6 cellular contexts compared by ENCODE assay signal in genomic region chrX:153875391-153876111, GRCh38. TPM values are rescaled to one million over a fixed set of nuclear protein-coding genes. Genes with fewer than 3 reads are reported as not detected.
A peak's percentile ranks its signal among the peaks of the same experiment; 100 is the strongest.
DNase-seq lines count a peak whose midpoint lies in the region; ATAC-seq, FAIRE-seq and TF ChIP-seq lines count a peak whose summit lies in the region.

No MANE protein-coding gene starts in this region.

- H3K79me2 ChIP-seq in H1 (ENCODE audit: control insufficient read depth in 1 of 2, insufficient read depth in 2 of 2, low read length in 2 of 2) = no peaks in the 10 kb centered on the region

- TF ChIP-seq CTCF in GM12865 (IDR thresholded peaks at IDR 0.05; ENCODE audit: insufficient read depth, low read depth, low read length, missing control alignments) (no peak), H1 (IDR thresholded peaks at IDR 0.05; ENCODE audit: control extremely low read depth in 1 of 3, insufficient read depth in 1 of 3, low read depth in 1 of 3, low read length in 3 of 3) (no peak)

- H3K9me3 ChIP-seq in H1 (ENCODE audit: insufficient read depth in 2 of 2, low read depth in 1 of 2, low read length in 1 of 2) = no peaks in the 10 kb centered on the region

- no peaks in the 10 kb centered on the region; a peak in 1 of 7 replicates for H3K27me3 ChIP-seq in H1 (replicated peaks in 1 of 4; ENCODE audit: control insufficient read depth in 3 of 4, extremely low read depth in 1 of 4, insufficient read depth in 3 of 4, low read length in 3 of 4)

- intact Hi-C loops in sciatic nerve (cut with DNase I) = no loop called here

- no peak overlapping the region for H3K56ac ChIP-seq in H1 (replicated peaks; ENCODE audit: insufficient read length, low read depth, low read length)

- peak overlapping the region; percentile 46 to 65 for H3K4me2 ChIP-seq in H1 (ENCODE audit: insufficient read depth in 1 of 2, low read depth in 2 of 2, low read length in 2 of 2)

- no peaks in the 10 kb centered on the region for H3K36me3 ChIP-seq in H1 (ENCODE audit: control insufficient read depth in 2 of 4, insufficient read depth in 4 of 4, low read length in 3 of 4)

- H3K4me3 ChIP-seq in GM12865 (ENCODE audit: low read depth, low read length) (no peak overlapping the region), H1 (ENCODE audit: extremely low read depth in 1 of 4, insufficient read depth in 2 of 4, low read depth in 3 of 4, low read length in 4 of 4) (peak overlapping the region in 1 of 4 experiments; percentile 49; a peak in 2 of 8 replicates)

- H4K91ac ChIP-seq in H1 (replicated peaks; ENCODE audit: insufficient read length, low read length) = no peak overlapping the region

- H4K5ac ChIP-seq in H1 (ENCODE audit: insufficient read length, low read depth, low read length) = no peak overlapping the region

- no peak overlapping the region for H2BK20ac ChIP-seq in H1 (ENCODE audit: low read length)

- no peak overlapping the region for H3K9ac ChIP-seq in H1 (replicated peaks in 1 of 4; ENCODE audit: extremely low read depth in 1 of 4, low read depth in 3 of 4, low read length in 3 of 4)

- no peak for TF ChIP-seq EP300 in H1 (IDR thresholded peaks at IDR 0.05; ENCODE audit: borderline replicate concordance in 1 of 2, low read depth in 2 of 2, low read length in 2 of 2)

- peaks cover 4 to 43% (median 23%) of the 10 kb centered on the region in 4 experiments for H3K4me1 ChIP-seq in H1 (replicated peaks in 1 of 4; ENCODE audit: control insufficient read depth in 3 of 4, insufficient read depth in 4 of 4, low read length in 3 of 4)

- no peak overlapping the region for H2BK5ac ChIP-seq in H1 (ENCODE audit: low read depth, low read length)

- H2AK5ac ChIP-seq in H1 (ENCODE audit: low read depth, low read length) = no peak overlapping the region

- H3K79me1 ChIP-seq in H1 (ENCODE audit: low read depth, low read length) = no peaks in the 10 kb centered on the region

- TF ChIP-seq POLR2A in H1 (IDR thresholded peaks at IDR 0.05; ENCODE audit: control extremely low read depth in 1 of 2, low read depth in 2 of 2, low read length in 2 of 2) = no peak

- no peak overlapping the region for H4K8ac ChIP-seq in H1 (ENCODE audit: extremely low read depth, insufficient read depth, low read length)

- peak; percentile 68 for ATAC-seq in sciatic nerve

- peaks cover 2 to 12% of the 10 kb centered on the region in 2 experiments for H4K20me1 ChIP-seq in H1 (replicated peaks in 1 of 2; ENCODE audit: control insufficient read depth in 1 of 2, insufficient read depth in 2 of 2, low read length in 2 of 2)

- DNase-seq in GM12865 (ENCODE audit: low read depth) (peak; percentile 32), T-helper 22 cell (ENCODE audit: low read depth) (peak; percentile 30), H1 (ENCODE audit: low read depth in 1 of 2, low spot score in 2 of 2) (peak in 1 of 2 experiments; percentile 95), sciatic nerve (ENCODE audit: low spot score) (peak; percentile 78), KG1 (lab: John Stamatoyannopoulos, UW) (no peak), SHP77 treated with DMSO at 0.1 percent for 48 hours (lab: John Stamatoyannopoulos, UW) (no peak)

- POLR2A ChIA-PET in H1 (lab: Charles Lee; ENCODE audit: partially characterized antibody) = interaction anchor here (1.4 kb wide), 1 partner anchor 13 kb away, joined by 4 read pairs; no protein-coding TSS in a partner anchor

- TF ChIP-seq RAD21 in H1 (IDR thresholded peaks at IDR 0.05 in 1 of 2, conservative IDR thresholded peaks at IDR 0.05 in 1 of 2; ENCODE audit: low read depth in 2 of 2, low read length in 2 of 2) = no peak

- 4% methylated on average over 6 of the region's 42 CpGs; no CpG with 5 or more reads in 1 of the 2 experiments for WGBS in H1 (ENCODE audit: extremely low coverage in 1 of 2, insufficient coverage in 1 of 2, insufficient read length in 1 of 2, insufficient replicate concordance in 2 of 2, low coverage in 1 of 2, low lambda C conversion rate in 2 of 2, missing lambda C conversion rate in 1 of 2), 2 experiments

- no peak overlapping the region for H3K18ac ChIP-seq in H1 (ENCODE audit: extremely low read depth, low read length)

- H3K27ac ChIP-seq in H1 (ENCODE audit: low read depth, low read length) = no peak overlapping the region

- H2BK12ac ChIP-seq in H1 (ENCODE audit: low read depth, low read length) = no peak overlapping the region

- H3K23ac ChIP-seq in H1 (ENCODE audit: insufficient read length) = no peak overlapping the region

- H2BK15ac ChIP-seq in H1 (ENCODE audit: low read length) = no peak overlapping the region

- H2BK120ac ChIP-seq in H1 (replicated peaks; ENCODE audit: low read depth, low read length) = no peak overlapping the region

- H3K4ac ChIP-seq in H1 (replicated peaks; ENCODE audit: insufficient read length, low read depth, low read length) = no peak overlapping the region

- H2AFZ ChIP-seq in H1 (ENCODE audit: low read length) = no peak overlapping the region

- H3K23me2 ChIP-seq in H1 (ENCODE audit: low read depth, low read length) = no peaks in the 10 kb centered on the region

- FAIRE-seq in H1 (lab: Jason Lieb, UNC) = peak; percentile 28

- CTCF ChIA-PET in H1 (lab: Charles Lee; ENCODE audit: partially characterized antibody) = interaction anchor here (1.0 to 1.6 kb wide), 5 partner anchors 12 to 94 kb away, joined by 3 to 4 read pairs (median 4); partner anchors contain the start of genes IDH3G and SSR4

- no peak overlapping the region for H3K14ac ChIP-seq in H1 (ENCODE audit: insufficient read length)

TF ChIP-seq in H1, 55 proteins besides CTCF, POLR2A, EP300 and RAD21 (continues in another document):
- TF ChIP-seq POLR2AphosphoS5 (IDR thresholded peaks at IDR 0.05; ENCODE audit: low read depth, low read length) (no peak), JUND (IDR thresholded peaks at IDR 0.05; ENCODE audit: low read length) (no peak), HDAC2 (IDR thresholded peaks at IDR 0.05; ENCODE audit: borderline replicate concordance in 1 of 2, low read depth in 2 of 2, low read length in 2 of 2) (peak in 1 of 2 experiments; percentile 99; a peak in 2 of 4 replicates), TAF7 (optimal IDR thresholded peaks at IDR 0.05; ENCODE audit: borderline replicate concordance, low read depth, low read length) (peak; percentile 72), SP1 (IDR thresholded peaks at IDR 0.05; ENCODE audit: low read depth, low read length) (peak; percentile 7; the same call in 1 of the 2 replicates)

RNA-seq across cellular contexts. Expression of gene L1CAM, which starts 10.4 kb away (rescaled TPM):
- 38.7 and 43.0 TPM in 2 replicates for total RNA-seq in H1 (2021; fragmentation: NEBNext Ultra II Directional; extraction: Animal tissue kit (Norgen Biotek cat#: 25700))
- 11.0 and 16.4 TPM in 2 replicates for polyA plus RNA-seq in H1 (2011; rRNA removed)
- polyA plus RNA-seq in H1 (2011; cell fraction: cytosol; rRNA removed) = 9.1 TPM
- polyA plus RNA-seq in H1 (2011; cell fraction: nucleus; rRNA removed) = 32.6 TPM
- polyA plus RNA-seq in H1 (2012, experiment 1 of 2) = 22.4 to 29.0 TPM (median 26.2 TPM) in 4 replicates
- 15.9 TPM for polyA plus RNA-seq in H1 (2012, experiment 2 of 2)
- polyA plus RNA-seq in H1 (2013, experiment 1 of 2) = 54.0 TPM
- polyA plus RNA-seq in H1 (2013, experiment 2 of 2) = 46.2 TPM
- polyA minus RNA-seq in H1 (2011; rRNA and poly(A)+ RNA removed) = 13.0 and 18.6 TPM in 2 replicates
- 21.0 TPM for polyA minus RNA-seq in H1 (2011; cell fraction: cytosol; rRNA and poly(A)+ RNA removed)
- polyA minus RNA-seq in H1 (2011; cell fraction: nucleus; rRNA and poly(A)+ RNA removed) = 12.7 TPM
- total RNA-seq in sciatic nerve = 83.2 TPM

RNA-seq across cellular contexts. Expression of gene AVPR2, which starts 28.9 kb away (rescaled TPM):
- not detected in 2 replicates for total RNA-seq in H1 (2021; fragmentation: NEBNext Ultra II Directional; extraction: Animal tissue kit (Norgen Biotek cat#: 25700))
- 0.08 and 0.09 TPM in 2 replicates for polyA plus RNA-seq in H1 (2011; rRNA removed)
- 0.06 TPM for polyA plus RNA-seq in H1 (2011; cell fraction: cytosol; rRNA removed)
- 0.14 TPM for polyA plus RNA-seq in H1 (2011; cell fraction: nucleus; rRNA removed)
- 0.25 to 0.54 TPM (median 0.35 TPM) in 3 of 4 replicates, not detected in the other for polyA plus RNA-seq in H1 (2012, experiment 1 of 2)
- polyA plus RNA-seq in H1 (2012, experiment 2 of 2) = 0.14 TPM
- polyA plus RNA-seq in H1 (2013, experiment 1 of 2) = 0.10 TPM
- polyA plus RNA-seq in H1 (2013, experiment 2 of 2) = 0.13 TPM
- 0.15 TPM in 1 of 2 replicates, not detected in the other for polyA minus RNA-seq in H1 (2011; rRNA and poly(A)+ RNA removed)
- polyA minus RNA-seq in H1 (2011; cell fraction: cytosol; rRNA and poly(A)+ RNA removed) = not detected
- not detected for polyA minus RNA-seq in H1 (2011; cell fraction: nucleus; rRNA and poly(A)+ RNA removed)
- total RNA-seq in sciatic nerve = 5.6 TPM

RNA-seq across cellular contexts. Expression of gene PDZD4, which starts 45.2 kb away (rescaled TPM):
- 169 and 174 TPM in 2 replicates for total RNA-seq in H1 (2021; fragmentation: NEBNext Ultra II Directional; extraction: Animal tissue kit (Norgen Biotek cat#: 25700))
- 45.8 and 77.2 TPM in 2 replicates for polyA plus RNA-seq in H1 (2011; rRNA removed)
- polyA plus RNA-seq in H1 (2011; cell fraction: cytosol; rRNA removed) = 90.6 TPM
- polyA plus RNA-seq in H1 (2011; cell fraction: nucleus; rRNA removed) = 221 TPM
- 98.3 to 127 TPM (median 121 TPM) in 4 replicates for polyA plus RNA-seq in H1 (2012, experiment 1 of 2)
- polyA plus RNA-seq in H1 (2012, experiment 2 of 2) = 85.6 TPM
- polyA plus RNA-seq in H1 (2013, experiment 1 of 2) = 175 TPM
- polyA plus RNA-seq in H1 (2013, experiment 2 of 2) = 166 TPM
- 38.4 and 47.0 TPM in 2 replicates for polyA minus RNA-seq in H1 (2011; rRNA and poly(A)+ RNA removed)
- polyA minus RNA-seq in H1 (2011; cell fraction: cytosol; rRNA and poly(A)+ RNA removed) = 51.6 TPM
- 37.1 TPM for polyA minus RNA-seq in H1 (2011; cell fraction: nucleus; rRNA and poly(A)+ RNA removed)
- total RNA-seq in sciatic nerve = 36.6 TPM

RNA-seq across cellular contexts. Expression of gene ARHGAP4, which starts 50.5 kb away (rescaled TPM):
- total RNA-seq in H1 (2021; fragmentation: NEBNext Ultra II Directional; extraction: Animal tissue kit (Norgen Biotek cat#: 25700)) = 25.9 and 26.0 TPM in 2 replicates
- 23.9 and 42.4 TPM in 2 replicates for polyA plus RNA-seq in H1 (2011; rRNA removed)
- polyA plus RNA-seq in H1 (2011; cell fraction: cytosol; rRNA removed) = 27.6 TPM
- 149 TPM for polyA plus RNA-seq in H1 (2011; cell fraction: nucleus; rRNA removed)
- 10.6 to 29.1 TPM (median 24.4 TPM) in 4 replicates for polyA plus RNA-seq in H1 (2012, experiment 1 of 2)
- polyA plus RNA-seq in H1 (2012, experiment 2 of 2) = 21.7 TPM
- polyA plus RNA-seq in H1 (2013, experiment 1 of 2) = 27.8 TPM
- polyA plus RNA-seq in H1 (2013, experiment 2 of 2) = 26.3 TPM
- 9.9 and 11.1 TPM in 2 replicates for polyA minus RNA-seq in H1 (2011; rRNA and poly(A)+ RNA removed)
- polyA minus RNA-seq in H1 (2011; cell fraction: cytosol; rRNA and poly(A)+ RNA removed) = 32.3 TPM
- polyA minus RNA-seq in H1 (2011; cell fraction: nucleus; rRNA and poly(A)+ RNA removed) = 31.3 TPM
- 50.7 TPM for total RNA-seq in sciatic nerve

RNA-seq across cellular contexts. Expression of gene NAA10, which starts 59.3 kb away (rescaled TPM):
- total RNA-seq in H1 (2021; fragmentation: NEBNext Ultra II Directional; extraction: Animal tissue kit (Norgen Biotek cat#: 25700)) = 98.1 and 98.8 TPM in 2 replicates
- polyA plus RNA-seq in H1 (2011; rRNA removed) = 80.4 and 119 TPM in 2 replicates
- polyA plus RNA-seq in H1 (2011; cell fraction: cytosol; rRNA removed) = 119 TPM
- polyA plus RNA-seq in H1 (2011; cell fraction: nucleus; rRNA removed) = 118 TPM
- 97.2 to 140 TPM (median 123 TPM) in 4 replicates for polyA plus RNA-seq in H1 (2012, experiment 1 of 2)
- polyA plus RNA-seq in H1 (2012, experiment 2 of 2) = 131 TPM
- polyA plus RNA-seq in H1 (2013, experiment 1 of 2) = 119 TPM
- polyA plus RNA-seq in H1 (2013, experiment 2 of 2) = 110 TPM
- polyA minus RNA-seq in H1 (2011; rRNA and poly(A)+ RNA removed) = 52.7 and 54.6 TPM in 2 replicates
- polyA minus RNA-seq in H1 (2011; cell fraction: cytosol; rRNA and poly(A)+ RNA removed) = 42.9 TPM
- polyA minus RNA-seq in H1 (2011; cell fraction: nucleus; rRNA and poly(A)+ RNA removed) = 50.2 TPM
- total RNA-seq in sciatic nerve = 73.6 TPM

Comparison
In these comparisons a context has a peak if more than half of its experiments do, and no peak if none do; other contexts are left out.
1. DNase-seq: peak in GM12865 (single experiment), T-helper 22 cell (single experiment) and sciatic nerve (single experiment); none in KG1 (single experiment) and SHP77 treated with DMSO at 0.1 percent for 48 hours (single experiment).